In the genomic region with DNA sequence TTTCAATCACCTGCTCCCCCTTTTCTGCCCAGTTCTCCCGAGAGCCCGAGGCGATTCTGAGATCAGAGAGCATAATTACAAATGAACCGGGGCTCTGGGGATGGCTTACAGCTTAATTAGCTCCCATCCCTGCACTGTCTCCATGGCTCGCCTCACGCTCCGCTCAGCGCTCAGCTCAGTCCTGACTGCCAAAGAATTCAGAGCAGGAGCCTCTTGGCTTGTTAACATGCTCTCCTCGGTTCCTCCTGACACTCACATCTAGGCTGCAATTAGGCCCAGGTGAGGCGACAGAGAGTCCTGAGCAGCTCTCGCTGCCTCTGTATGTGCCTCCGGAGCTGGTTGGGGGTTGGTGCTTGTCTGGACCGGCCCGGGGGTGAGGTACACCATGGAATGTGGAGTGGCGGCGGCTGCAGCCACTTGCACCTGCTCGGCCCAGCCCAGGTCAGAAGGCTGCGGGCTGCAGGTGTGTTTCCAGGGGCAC, we compare ENCODE assay signal across 1 cellular context.
TF ChIP-seq lines count a peak whose summit lies in the region.

No MANE protein-coding gene starts in this region.

TF ChIP-seq in GM23338, 12 proteins besides CTCF, POLR2A, EP300 and RAD21 (continued from another document):
- TF ChIP-seq, protein P1, sequence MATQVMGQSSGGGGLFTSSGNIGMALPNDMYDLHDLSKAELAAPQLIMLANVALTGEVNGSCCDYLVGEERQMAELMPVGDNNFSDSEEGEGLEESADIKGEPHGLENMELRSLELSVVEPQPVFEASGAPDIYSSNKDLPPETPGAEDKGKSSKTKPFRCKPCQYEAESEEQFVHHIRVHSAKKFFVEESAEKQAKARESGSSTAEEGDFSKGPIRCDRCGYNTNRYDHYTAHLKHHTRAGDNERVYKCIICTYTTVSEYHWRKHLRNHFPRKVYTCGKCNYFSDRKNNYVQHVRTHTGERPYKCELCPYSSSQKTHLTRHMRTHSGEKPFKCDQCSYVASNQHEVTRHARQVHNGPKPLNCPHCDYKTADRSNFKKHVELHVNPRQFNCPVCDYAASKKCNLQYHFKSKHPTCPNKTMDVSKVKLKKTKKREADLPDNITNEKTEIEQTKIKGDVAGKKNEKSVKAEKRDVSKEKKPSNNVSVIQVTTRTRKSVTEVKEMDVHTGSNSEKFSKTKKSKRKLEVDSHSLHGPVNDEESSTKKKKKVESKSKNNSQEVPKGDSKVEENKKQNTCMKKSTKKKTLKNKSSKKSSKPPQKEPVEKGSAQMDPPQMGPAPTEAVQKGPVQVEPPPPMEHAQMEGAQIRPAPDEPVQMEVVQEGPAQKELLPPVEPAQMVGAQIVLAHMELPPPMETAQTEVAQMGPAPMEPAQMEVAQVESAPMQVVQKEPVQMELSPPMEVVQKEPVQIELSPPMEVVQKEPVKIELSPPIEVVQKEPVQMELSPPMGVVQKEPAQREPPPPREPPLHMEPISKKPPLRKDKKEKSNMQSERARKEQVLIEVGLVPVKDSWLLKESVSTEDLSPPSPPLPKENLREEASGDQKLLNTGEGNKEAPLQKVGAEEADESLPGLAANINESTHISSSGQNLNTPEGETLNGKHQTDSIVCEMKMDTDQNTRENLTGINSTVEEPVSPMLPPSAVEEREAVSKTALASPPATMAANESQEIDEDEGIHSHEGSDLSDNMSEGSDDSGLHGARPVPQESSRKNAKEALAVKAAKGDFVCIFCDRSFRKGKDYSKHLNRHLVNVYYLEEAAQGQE (IDR thresholded peaks at IDR 0.05; ENCODE audit: unreplicated experiment), result no peak
- TF ChIP-seq STAT1 (IDR thresholded peaks at IDR 0.05; ENCODE audit: unreplicated experiment) (no peak), ZNF114 (CRISPR knock-in tag; IDR thresholded peaks at IDR 0.05) (no peak), JUNB (IDR thresholded peaks at IDR 0.05; ENCODE audit: unreplicated experiment) (no peak)
- TF ChIP-seq, protein P2, sequence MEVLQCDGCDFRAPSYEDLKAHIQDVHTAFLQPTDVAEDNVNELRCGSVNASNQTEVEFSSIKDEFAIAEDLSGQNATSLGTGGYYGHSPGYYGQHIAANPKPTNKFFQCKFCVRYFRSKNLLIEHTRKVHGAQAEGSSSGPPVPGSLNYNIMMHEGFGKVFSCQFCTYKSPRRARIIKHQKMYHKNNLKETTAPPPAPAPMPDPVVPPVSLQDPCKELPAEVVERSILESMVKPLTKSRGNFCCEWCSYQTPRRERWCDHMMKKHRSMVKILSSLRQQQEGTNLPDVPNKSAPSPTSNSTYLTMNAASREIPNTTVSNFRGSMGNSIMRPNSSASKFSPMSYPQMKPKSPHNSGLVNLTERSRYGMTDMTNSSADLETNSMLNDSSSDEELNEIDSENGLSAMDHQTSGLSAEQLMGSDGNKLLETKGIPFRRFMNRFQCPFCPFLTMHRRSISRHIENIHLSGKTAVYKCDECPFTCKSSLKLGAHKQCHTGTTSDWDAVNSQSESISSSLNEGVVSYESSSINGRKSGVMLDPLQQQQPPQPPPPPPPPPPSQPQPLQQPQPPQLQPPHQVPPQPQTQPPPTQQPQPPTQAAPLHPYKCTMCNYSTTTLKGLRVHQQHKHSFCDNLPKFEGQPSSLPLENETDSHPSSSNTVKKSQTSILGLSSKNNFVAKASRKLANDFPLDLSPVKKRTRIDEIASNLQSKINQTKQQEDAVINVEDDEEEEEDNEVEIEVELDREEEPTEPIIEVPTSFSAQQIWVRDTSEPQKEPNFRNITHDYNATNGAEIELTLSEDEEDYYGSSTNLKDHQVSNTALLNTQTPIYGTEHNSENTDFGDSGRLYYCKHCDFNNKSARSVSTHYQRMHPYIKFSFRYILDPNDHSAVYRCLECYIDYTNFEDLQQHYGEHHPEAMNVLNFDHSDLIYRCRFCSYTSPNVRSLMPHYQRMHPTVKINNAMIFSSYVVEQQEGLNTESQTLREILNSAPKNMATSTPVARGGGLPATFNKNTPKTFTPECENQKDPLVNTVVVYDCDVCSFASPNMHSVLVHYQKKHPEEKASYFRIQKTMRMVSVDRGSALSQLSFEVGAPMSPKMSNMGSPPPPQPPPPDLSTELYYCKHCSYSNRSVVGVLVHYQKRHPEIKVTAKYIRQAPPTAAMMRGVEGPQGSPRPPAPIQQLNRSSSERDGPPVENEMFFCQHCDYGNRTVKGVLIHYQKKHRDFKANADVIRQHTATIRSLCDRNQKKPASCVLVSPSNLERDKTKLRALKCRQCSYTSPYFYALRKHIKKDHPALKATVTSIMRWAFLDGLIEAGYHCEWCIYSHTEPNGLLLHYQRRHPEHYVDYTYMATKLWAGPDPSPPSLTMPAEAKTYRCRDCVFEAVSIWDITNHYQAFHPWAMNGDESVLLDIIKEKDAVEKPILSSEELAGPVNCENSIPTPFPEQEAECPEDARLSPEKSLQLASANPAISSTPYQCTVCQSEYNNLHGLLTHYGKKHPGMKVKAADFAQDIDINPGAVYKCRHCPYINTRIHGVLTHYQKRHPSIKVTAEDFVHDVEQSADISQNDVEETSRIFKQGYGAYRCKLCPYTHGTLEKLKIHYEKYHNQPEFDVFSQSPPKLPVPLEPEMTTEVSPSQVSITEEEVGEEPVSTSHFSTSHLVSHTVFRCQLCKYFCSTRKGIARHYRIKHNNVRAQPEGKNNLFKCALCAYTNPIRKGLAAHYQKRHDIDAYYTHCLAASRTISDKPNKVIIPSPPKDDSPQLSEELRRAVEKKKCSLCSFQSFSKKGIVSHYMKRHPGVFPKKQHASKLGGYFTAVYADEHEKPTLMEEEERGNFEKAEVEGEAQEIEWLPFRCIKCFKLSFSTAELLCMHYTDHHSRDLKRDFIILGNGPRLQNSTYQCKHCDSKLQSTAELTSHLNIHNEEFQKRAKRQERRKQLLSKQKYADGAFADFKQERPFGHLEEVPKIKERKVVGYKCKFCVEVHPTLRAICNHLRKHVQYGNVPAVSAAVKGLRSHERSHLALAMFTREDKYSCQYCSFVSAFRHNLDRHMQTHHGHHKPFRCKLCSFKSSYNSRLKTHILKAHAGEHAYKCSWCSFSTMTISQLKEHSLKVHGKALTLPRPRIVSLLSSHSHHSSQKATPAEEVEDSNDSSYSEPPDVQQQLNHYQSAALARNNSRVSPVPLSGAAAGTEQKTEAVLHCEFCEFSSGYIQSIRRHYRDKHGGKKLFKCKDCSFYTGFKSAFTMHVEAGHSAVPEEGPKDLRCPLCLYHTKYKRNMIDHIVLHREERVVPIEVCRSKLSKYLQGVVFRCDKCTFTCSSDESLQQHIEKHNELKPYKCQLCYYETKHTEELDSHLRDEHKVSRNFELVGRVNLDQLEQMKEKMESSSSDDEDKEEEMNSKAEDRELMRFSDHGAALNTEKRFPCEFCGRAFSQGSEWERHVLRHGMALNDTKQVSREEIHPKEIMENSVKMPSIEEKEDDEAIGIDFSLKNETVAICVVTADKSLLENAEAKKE (CRISPR knock-in tag; IDR thresholded peaks at IDR 0.05), result no peak
